ENCODE assay signal across 18 cellular contexts in genomic region chr7:51591223-51591622, GRCh38.
DNase-seq lines count a peak whose midpoint lies in the region; ATAC-seq and TF ChIP-seq lines count a peak whose summit lies in the region.
"Had no signal": no experiment of that assay in that cellular context is flagged by ENCODE, and none has a peak within 500 bp of the region (broad histone marks: within the 10 kb centered on the region; RNA-seq: fewer than 3 reads in every experiment).

No MANE protein-coding gene starts in this region.

- no peaks in the 10 kb centered on the region for H3K36me3 Mint-ChIP-seq in endothelial cell (ENCODE audit: low read depth, unreplicated experiment)
- peaks cover 2% of the 10 kb centered on the region for H3K36me3 Mint-ChIP-seq in neural progenitor cell
- H3K36me3 Mint-ChIP-seq: CD14-positive monocyte had no signal

- 31 to 38% (median 35%) methylated on average over 2 of the region's 2 CpGs for WGBS in heart left ventricle, 4 donors

- peak overlapping the region; percentile 35 for H3K4me2 ChIP-seq in neural progenitor cell

- peak overlapping the region; percentile 49 for H3K27ac Mint-ChIP-seq in endothelial cell (ENCODE audit: unreplicated experiment)
- peak overlapping the region; percentile 78 for H3K27ac Mint-ChIP-seq in neural progenitor cell
- H3K27ac Mint-ChIP-seq: CD14-positive monocyte had no signal

- H3K4me3 Mint-ChIP-seq in endothelial cell (ENCODE audit: unreplicated experiment) (no peak overlapping the region), neural progenitor cell (peak overlapping the region; percentile 44)
- H3K4me3 Mint-ChIP-seq: CD14-positive monocyte had no signal

- peak; percentile 15 for DNase-seq in NCI-H2029 treated with DMSO at 0.1 percent for 48 hours (lab: John Stamatoyannopoulos, UW)
- no peak for DNase-seq in NCI-H2029 (lab: John Stamatoyannopoulos, UW)
- DNase-seq in LoVo (ENCODE audit: low spot score), result peak; percentile 55
- DNase-seq in endothelial cell (ENCODE audit: low spot score), result no peak
- DNase-seq in neural progenitor cell (ENCODE audit: low spot score), result no peak
- no peak for DNase-seq in heart left ventricle
- no peak for DNase-seq in inferior parietal cortex (ENCODE audit: extremely low spot score)
- DNase-seq: 8988T, KBM-7, NCI-H1092 treated with DMSO at 0.1 percent for 48 hours, NCI-H1436 treated with DMSO at 0.1 percent for 48 hours, NCI-H1930, NCI-H226, NCI-H510A treated with DMSO at 0.1 percent for 48 hours had no signal

- no peaks in the 10 kb centered on the region for H3K79me2 ChIP-seq in neural progenitor cell (ENCODE audit: low read depth)

- H3K4me1 ChIP-seq in neural progenitor cell, result peaks cover 29% of the 10 kb centered on the region
- H3K4me1 ChIP-seq in heart left ventricle, result no peaks in the 10 kb centered on the region
- H3K4me1 ChIP-seq: SJSA1 had no signal

- peaks cover 17% of the 10 kb centered on the region for H3K4me1 Mint-ChIP-seq in endothelial cell (ENCODE audit: unreplicated experiment)
- H3K4me1 Mint-ChIP-seq in neural progenitor cell, result peaks cover 37% of the 10 kb centered on the region
- H3K4me1 Mint-ChIP-seq: CD14-positive monocyte had no signal

- H3K27me3 Mint-ChIP-seq in endothelial cell (ENCODE audit: unreplicated experiment), result peaks cover 4% of the 10 kb centered on the region
- peaks cover 3% of the 10 kb centered on the region for H3K27me3 Mint-ChIP-seq in neural progenitor cell (ENCODE audit: insufficient read depth, low read depth)

- H3K36me3 ChIP-seq in neural progenitor cell (no peaks in the 10 kb centered on the region), heart left ventricle (no peaks in the 10 kb centered on the region)
- H3K36me3 ChIP-seq: SJSA1 had no signal

- intact Hi-C loops in heart left ventricle (cut with DNase I), result no loop called here

- no peaks in the 10 kb centered on the region for H3K27me3 ChIP-seq in neural progenitor cell
- no peaks in the 10 kb centered on the region for H3K27me3 ChIP-seq in heart left ventricle
- H3K27me3 ChIP-seq: SJSA1 had no signal

- no peaks in the 10 kb centered on the region for H3K9me3 ChIP-seq in neural progenitor cell (ENCODE audit: low read depth)
- peaks cover 0 to 9% (median 0%) of the 10 kb centered on the region in 12 donors for H3K9me3 ChIP-seq in heart left ventricle

- H3K4me3 ChIP-seq in neural progenitor cell, result peak overlapping the region; percentile 1
- no peak overlapping the region for H3K4me3 ChIP-seq in heart left ventricle
- H3K4me3 ChIP-seq: SJSA1 had no signal

- no peak for ATAC-seq in heart left ventricle
- no peak for ATAC-seq in HG02973 (IDR thresholded peaks at IDR 0.05; ENCODE audit: unreplicated experiment)
- ATAC-seq: Right ventricle myocardium inferior had no signal

- no peaks in the 10 kb centered on the region for H3K9me3 Mint-ChIP-seq in endothelial cell (ENCODE audit: unreplicated experiment)
- peaks cover 33% of the 10 kb centered on the region for H3K9me3 Mint-ChIP-seq in neural progenitor cell

- peaks cover 23% of the 10 kb centered on the region for H3F3A ChIP-seq in neural progenitor cell (ENCODE audit: low read depth)

- H4K20me1 ChIP-seq in neural progenitor cell (ENCODE audit: low read depth), result no peaks in the 10 kb centered on the region

- no peak for TF ChIP-seq POLR2A in heart left ventricle (IDR thresholded peaks at IDR 0.05)

- no peak overlapping the region for H3K27ac ChIP-seq in neural progenitor cell
- H3K27ac ChIP-seq in heart left ventricle, result no peak overlapping the region
- H3K27ac ChIP-seq: SJSA1 had no signal

- peak overlapping the region; percentile 4 for H2AFZ ChIP-seq in neural progenitor cell (replicated peaks)

- TF ChIP-seq CTCF in endothelial cell (IDR thresholded peaks at IDR 0.05; ENCODE audit: unreplicated experiment) (no peak), neural progenitor cell (IDR thresholded peaks at IDR 0.05) (no peak), heart left ventricle (IDR thresholded peaks at IDR 0.05) (no peak)

- no peak overlapping the region for H3K9ac ChIP-seq in neural progenitor cell

Comparison
In these comparisons a context has a peak if more than half of its experiments do, and no peak if none do; other contexts are left out.
1. DNase-seq: peak in NCI-H2029 treated with DMSO at 0.1 percent for 48 hours (single experiment) and LoVo (single experiment); none in NCI-H2029 (single experiment), endothelial cell (single experiment), neural progenitor cell (single experiment), heart left ventricle (0 of 5) and inferior parietal cortex (single experiment).